In the genomic region with DNA sequence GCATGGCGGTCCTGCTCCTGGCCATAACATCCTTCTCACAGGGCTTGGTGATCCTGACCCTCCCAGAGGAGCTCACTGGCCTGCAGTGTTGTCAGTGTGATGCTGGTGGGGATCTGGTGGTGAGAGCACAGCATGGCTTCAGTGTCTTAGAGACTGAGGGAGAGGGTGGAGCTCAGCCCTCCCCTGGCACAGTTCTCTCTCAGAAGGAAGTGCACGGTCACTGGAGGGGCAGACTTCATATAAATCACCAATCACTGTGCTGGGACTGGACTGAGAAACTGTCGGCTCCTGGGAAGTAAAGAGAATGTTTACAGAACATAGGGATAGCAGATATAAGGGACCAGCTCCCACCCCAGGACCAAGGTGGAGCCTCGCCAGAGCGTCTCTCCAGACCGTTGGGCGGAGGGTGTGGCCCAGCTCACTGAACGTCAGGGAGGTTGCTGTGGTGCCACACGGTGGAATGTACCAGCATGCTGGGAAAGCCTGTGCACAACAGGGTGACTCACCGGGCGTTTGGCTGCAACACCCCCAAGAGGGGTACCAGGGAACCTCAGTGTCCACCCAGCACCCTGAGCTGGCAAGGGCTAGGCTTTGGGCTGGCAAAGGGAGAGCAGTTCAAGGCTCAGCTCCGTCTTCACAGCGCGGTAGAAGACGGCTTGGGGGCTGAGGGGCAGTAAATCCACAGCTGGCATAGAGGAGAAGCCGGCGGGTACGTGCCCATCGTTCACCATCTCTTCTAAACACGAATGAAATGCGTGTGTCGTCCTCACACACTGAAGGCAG, we compare ENCODE assay signal across 10 cellular contexts. TPM values are rescaled to one million over a fixed set of nuclear protein-coding genes. Genes with fewer than 3 reads are reported as not detected.
DNase-seq lines count a peak whose midpoint lies in the region; ATAC-seq and TF ChIP-seq lines count a peak whose summit lies in the region.
"Had no signal": no experiment of that assay in that cellular context is flagged by ENCODE, and none has a peak within 500 bp of the region (broad histone marks: within the 10 kb centered on the region; RNA-seq: fewer than 3 reads in every experiment).

No MANE protein-coding gene starts in this region.

- H3K4me1 ChIP-seq in CD4-positive, alpha-beta memory T cell (ENCODE audit: insufficient read depth, low read length) = no peaks in the 10 kb centered on the region
- H3K4me1 ChIP-seq in OCI-LY7 (ENCODE audit: insufficient read depth, low read length, poor library complexity, severe bottlenecking) = no peaks in the 10 kb centered on the region

- H4K20me1 ChIP-seq in OCI-LY7 (ENCODE audit: insufficient read depth, low read length) = no peaks in the 10 kb centered on the region

- H2AFZ ChIP-seq in OCI-LY7 (ENCODE audit: low read length) = no peak overlapping the region
- H2AFZ ChIP-seq: PC-9 had no signal

- no peak overlapping the region for H3K4me2 ChIP-seq in OCI-LY7 (ENCODE audit: low read length)
- H3K4me2 ChIP-seq: PC-9 had no signal

- H3K4me3 Mint-ChIP-seq in CD4-positive, alpha-beta memory T cell = no peak overlapping the region

- in situ Hi-C loops in KBM-7 (cut with MboI; ENCODE audit: low pct_unique_long_range_greater_than_20kb, low sequenced_read_pairs) = no loop called here

- no peaks in the 10 kb centered on the region for H3K9me3 ChIP-seq in CD4-positive, alpha-beta memory T cell (ENCODE audit: control insufficient read depth in 1 of 2, low read length in 2 of 2)
- no peaks in the 10 kb centered on the region for H3K9me3 ChIP-seq in OCI-LY7 (ENCODE audit: low read length)

- peaks cover 0 to 3% (median under 1%) of the 10 kb centered on the region in 4 donors for H3K4me1 Mint-ChIP-seq in CD4-positive, alpha-beta memory T cell

- DNase-seq in HT-29 (ENCODE audit: low spot score) (peak; percentile 86), choroid plexus epithelial cell (ENCODE audit: low read depth) (peak; percentile 34), left kidney (ENCODE audit: low read depth, low spot score) (peak; percentile 48), OCI-LY7 (ENCODE audit: low spot score) (no peak), KBM-7 (no peak)
- no peak for DNase-seq in CD4-positive, alpha-beta memory T cell

- no peaks in the 10 kb centered on the region for H3K79me2 ChIP-seq in OCI-LY7 (ENCODE audit: insufficient read depth, low read depth, low read length)

- peak overlapping the region in 1 of 7 donors; percentile 63 for H3K27ac Mint-ChIP-seq in CD4-positive, alpha-beta memory T cell

- peaks cover 33 to 57% of the 10 kb centered on the region in 2 donors for H3K36me3 Mint-ChIP-seq in CD4-positive, alpha-beta memory T cell

- no peaks in the 10 kb centered on the region for H3K9me2 ChIP-seq in OCI-LY7 (ENCODE audit: insufficient read depth, low read length)

- TF ChIP-seq CTCF in choroid plexus epithelial cell (conservative IDR thresholded peaks at IDR 0.05; ENCODE audit: low read depth, low read length) (no peak), OCI-LY7 (conservative IDR thresholded peaks at IDR 0.05; ENCODE audit: low read length) (no peak)

- CTCF ChIA-PET in CD4-positive, alpha-beta memory T cell (lab: Charles Lee; ENCODE audit: partially characterized antibody) = no interaction called here
- CTCF ChIA-PET in OCI-LY7 (lab: Charles Lee; ENCODE audit: unreplicated experiment) = no interaction called here

- BruUV-seq in OCI-LY7 (replicated peaks; lab: Mats Ljungman, UMichigan) = no TSS peak

- H3K36me3 ChIP-seq in CD4-positive, alpha-beta memory T cell (ENCODE audit: insufficient read depth, low read length) = peaks cover 42% of the 10 kb centered on the region
- H3K36me3 ChIP-seq in OCI-LY7 (ENCODE audit: insufficient read depth, low read length) = peaks cover 61% of the 10 kb centered on the region

- H3K9me3 Mint-ChIP-seq in CD4-positive, alpha-beta memory T cell = no peaks in the 10 kb centered on the region

- no peaks in the 10 kb centered on the region for H3K27me3 Mint-ChIP-seq in CD4-positive, alpha-beta memory T cell

- POLR2A ChIA-PET in CD4-positive, alpha-beta memory T cell (lab: Charles Lee; ENCODE audit: partially characterized antibody) = interaction anchor here (0.6 kb wide), 1 partner anchor 54 kb away, joined by 5 read pairs; no protein-coding TSS in a partner anchor
- POLR2A ChIA-PET in OCI-LY7 (lab: Charles Lee) = no interaction called here

- no peaks in the 10 kb centered on the region for H3K27me3 ChIP-seq in CD4-positive, alpha-beta memory T cell (ENCODE audit: insufficient read depth, low read length)

- H3K27ac ChIP-seq in temporal lobe (ENCODE audit: low read depth, low read length) (peak overlapping the region; percentile 74), OCI-LY7 (ENCODE audit: low read depth, low read length, poor library complexity, severe bottlenecking) (no peak overlapping the region)
- no peak overlapping the region for H3K27ac ChIP-seq in CD4-positive, alpha-beta memory T cell (ENCODE audit: low read depth, low read length)
- H3K27ac ChIP-seq: PC-9 had no signal

- H3K4me3 ChIP-seq in choroid plexus epithelial cell (ENCODE audit: low read depth, low read length) (no peak overlapping the region), OCI-LY7 (ENCODE audit: low read depth, low read length, poor library complexity, severe bottlenecking) (no peak overlapping the region)
- H3K4me3 ChIP-seq in CD4-positive, alpha-beta memory T cell (ENCODE audit: low read length in 2 of 2) = no peak overlapping the region
- H3K4me3 ChIP-seq: GM12878, PC-9 had no signal

- no peak for ATAC-seq in HG03025 (IDR thresholded peaks at IDR 0.05; ENCODE audit: low FRiP score, unreplicated experiment)
- ATAC-seq: GM12878 had no signal

- intact Hi-C loops in CD4-positive, alpha-beta memory T cell (cut with micrococcal nuclease) = no loop called here
- intact Hi-C loops in OCI-LY7 (cut with micrococcal nuclease; ENCODE audit: unreplicated experiment) = no loop called here

RNA-seq across cellular contexts. Expression of gene GET4, which starts 8.8 kb away (rescaled TPM):
- 228 and 253 TPM in 2 replicates for total RNA-seq in HT-29 (2014; rRNA removed; shearing (Covaris generic))
- total RNA-seq in temporal lobe (17.7 TPM), OCI-LY7 (2022) (51.1 and 54.5 TPM in 2 replicates)
- total RNA-seq in CD4-positive, alpha-beta memory T cell = 10 to 100 TPM; 47.4 to 51.6 TPM
- 10 to 100 TPM; 22.0 to 28.7 TPM for polyA plus RNA-seq in CD4-positive, alpha-beta memory T cell
- 46.3 and 54.4 TPM in 2 replicates for total RNA-seq in OCI-LY7 (2014; rRNA removed; shearing (Covaris generic))

RNA-seq across cellular contexts. Expression of gene SUN1, which starts 35.3 kb away (rescaled TPM):
- total RNA-seq in HT-29 (2014; rRNA removed; shearing (Covaris generic)) = 145 and 200 TPM in 2 replicates
- 97.9 TPM for total RNA-seq in temporal lobe
- total RNA-seq in CD4-positive, alpha-beta memory T cell = 100 to 1,000 TPM; 198 to 210 TPM
- polyA plus RNA-seq in CD4-positive, alpha-beta memory T cell = 10 to 100 TPM; 53.7 to 63.3 TPM
- 78.5 and 105 TPM in 2 replicates for total RNA-seq in OCI-LY7 (2014; rRNA removed; shearing (Covaris generic))
- total RNA-seq in OCI-LY7 (2022) = 83.4 and 84.2 TPM in 2 replicates

Comparison
In these comparisons a context has a peak if more than half of its experiments do, and no peak if none do; other contexts are left out.
1. DNase-seq: peak in HT-29 (single experiment), choroid plexus epithelial cell (single experiment) and left kidney (single experiment); none in CD4-positive, alpha-beta memory T cell (0 of 5), OCI-LY7 (single experiment) and KBM-7 (single experiment).